In genomic region chr2:6845903-6846302, GRCh38 we compare ENCODE assay signal across 1 cellular context.
TF ChIP-seq lines count a peak whose summit lies in the region.

No MANE protein-coding gene starts in this region.

TF ChIP-seq in H1, 55 proteins besides CTCF, POLR2A, EP300 and RAD21:
- TF ChIP-seq EGR1 (IDR thresholded peaks at IDR 0.05; ENCODE audit: borderline replicate concordance, low read depth, low read length) (no peak), SIN3A (conservative IDR thresholded peaks at IDR 0.05 in 1 of 2, IDR thresholded peaks at IDR 0.05 in 1 of 2; ENCODE audit: low read depth in 1 of 2, low read length in 2 of 2) (no peak), TBP (IDR thresholded peaks at IDR 0.05; ENCODE audit: low read depth, low read length) (no peak), CTBP2 (IDR thresholded peaks at IDR 0.05; ENCODE audit: borderline replicate concordance, insufficient read depth, insufficient read length, low read length) (no peak), ATF3 (IDR thresholded peaks at IDR 0.05; ENCODE audit: insufficient read depth, low read depth, low read length) (no peak), SUZ12 (IDR thresholded peaks at IDR 0.05; ENCODE audit: low read length) (no peak), RBBP5 (IDR thresholded peaks at IDR 0.05; ENCODE audit: borderline replicate concordance, low read depth, low read length) (no peak), CEBPB (IDR thresholded peaks at IDR 0.05; ENCODE audit: low read depth, low read length) (no peak), SRF (IDR thresholded peaks at IDR 0.05; ENCODE audit: low read depth, low read length) (no peak), CHD1 (IDR thresholded peaks at IDR 0.05; ENCODE audit: low read depth, low read length) (no peak), ASH2L (IDR thresholded peaks at IDR 0.05; ENCODE audit: low read length) (no peak), ZNF274 (IDR thresholded peaks at IDR 0.05; ENCODE audit: borderline replicate concordance, extremely low read depth, low read length) (no peak), BRCA1 (IDR thresholded peaks at IDR 0.05; ENCODE audit: low read depth, low read length) (no peak), TAF7 (optimal IDR thresholded peaks at IDR 0.05; ENCODE audit: borderline replicate concordance, low read depth, low read length) (no peak)
